In genomic region chr6:166957805-166958076, GRCh38 we compare ENCODE assay signal across 8 cellular contexts. TPM values are rescaled to one million over a fixed set of nuclear protein-coding genes. Genes with fewer than 3 reads are reported as not detected.
DNase-seq lines count a peak whose midpoint lies in the region; ATAC-seq and TF ChIP-seq lines count a peak whose summit lies in the region.

No MANE protein-coding gene starts in this region.

- no peaks in the 10 kb centered on the region for H3K36me3 Mint-ChIP-seq in osteocyte (ENCODE audit: unreplicated experiment)

- H3K9me3 Mint-ChIP-seq in osteocyte (ENCODE audit: unreplicated experiment) = no peaks in the 10 kb centered on the region

- H3K4me1 Mint-ChIP-seq in osteocyte (ENCODE audit: unreplicated experiment) = peaks cover 19% of the 10 kb centered on the region

- H3K27ac ChIP-seq in effector memory CD4-positive, alpha-beta T cell (ENCODE audit: insufficient read depth, low read length, poor library complexity, severe bottlenecking) = peak overlapping the region; percentile 82
- H3K27ac ChIP-seq in coronary artery = peak overlapping the region in 1 of 2 donors; percentile 91

- H3K4me3 ChIP-seq in GM06990 (replicated peaks; ENCODE audit: low read depth, low read length) (peak overlapping the region; percentile 69), NB4 (ENCODE audit: low read depth, low read length) (peak overlapping the region; percentile 54), coronary artery (no peak overlapping the region)
- H3K4me3 ChIP-seq in effector memory CD4-positive, alpha-beta T cell (ENCODE audit: insufficient read depth, low read depth, low read length, poor library complexity, severe bottlenecking) = peak overlapping the region; percentile 96

- TF ChIP-seq CTCF in GM06990 (IDR thresholded peaks at IDR 0.05; ENCODE audit: insufficient read depth, low read length, poor library complexity, severe bottlenecking) (no peak), NB4 (IDR thresholded peaks at IDR 0.05; ENCODE audit: low read depth, low read length) (no peak), osteocyte (IDR thresholded peaks at IDR 0.05) (no peak), coronary artery (IDR thresholded peaks at IDR 0.05) (no peak)

- DNase-seq in GM06990 (ENCODE audit: extremely low read depth, insufficient read length) (no peak), NB4 (ENCODE audit: low read depth) (no peak), osteocyte (ENCODE audit: extremely low spot score, unreplicated experiment) (no peak), G401 (ENCODE audit: low spot score) (no peak), coronary artery (ENCODE audit: low spot score) (no peak)
- DNase-seq in effector memory CD4-positive, alpha-beta T cell = no peak

- H3K27me3 Mint-ChIP-seq in osteocyte (ENCODE audit: unreplicated experiment) = no peaks in the 10 kb centered on the region

- H3K4me1 ChIP-seq in effector memory CD4-positive, alpha-beta T cell (ENCODE audit: control insufficient read depth, insufficient read depth, low read length, poor library complexity, severe bottlenecking) = peaks cover 59% of the 10 kb centered on the region

- no peaks in the 10 kb centered on the region for H3K36me3 ChIP-seq in GM06990 (ENCODE audit: control insufficient read depth, insufficient read depth, low read length)
- H3K36me3 ChIP-seq in effector memory CD4-positive, alpha-beta T cell (ENCODE audit: control insufficient read depth, insufficient read depth, low read length) = no peaks in the 10 kb centered on the region

- H3K27ac Mint-ChIP-seq in osteocyte (ENCODE audit: unreplicated experiment) = no peak overlapping the region

- H3K27me3 ChIP-seq in GM06990 (replicated peaks; ENCODE audit: control insufficient read depth, insufficient read depth, low read length) = no peaks in the 10 kb centered on the region
- no peaks in the 10 kb centered on the region for H3K27me3 ChIP-seq in effector memory CD4-positive, alpha-beta T cell (replicated peaks; ENCODE audit: control insufficient read depth, insufficient read depth, low read length, poor library complexity, severe bottlenecking)

- TF ChIP-seq POLR2A in NB4 (IDR thresholded peaks at IDR 0.05; ENCODE audit: extremely low read depth, insufficient read length) = no peak

- H3K9me3 ChIP-seq in effector memory CD4-positive, alpha-beta T cell (ENCODE audit: control insufficient read depth, low read length) = no peaks in the 10 kb centered on the region

- ATAC-seq in GM21390 (IDR thresholded peaks at IDR 0.05; ENCODE audit: unreplicated experiment) (no peak), GM19463 (IDR thresholded peaks at IDR 0.05; ENCODE audit: unreplicated experiment) (no peak)

- H3K4me3 Mint-ChIP-seq in osteocyte (ENCODE audit: unreplicated experiment) = peak overlapping the region; percentile 78

- in situ Hi-C loops in G401 (cut with HindIII; ENCODE audit: low sequenced_read_pairs) = no loop called here

RNA-seq across cellular contexts. Expression of gene RNASET2, which starts 1.4 kb away (rescaled TPM):
- total RNA-seq in osteocyte = 20.3 and 22.3 TPM in 2 replicates
- total RNA-seq in G401 (2014; rRNA removed; shearing (Covaris generic)) = 61.5 and 69.4 TPM in 2 replicates

RNA-seq across cellular contexts. Expression of gene CEP43, which starts 41.5 kb away (rescaled TPM):
- total RNA-seq in osteocyte = 16.0 and 18.3 TPM in 2 replicates
- 21.3 and 48.8 TPM in 2 replicates for total RNA-seq in G401 (2014; rRNA removed; shearing (Covaris generic))
